Comparison of ENCODE assay signal across 8 cellular contexts in genomic region chr4:10019521-10020051, GRCh38. TPM values are rescaled to one million over a fixed set of nuclear protein-coding genes. Genes with fewer than 3 reads are reported as not detected.
A peak's percentile ranks its signal among the peaks of the same experiment; 100 is the strongest.
DNase-seq lines count a peak whose midpoint lies in the region; ATAC-seq, FAIRE-seq and TF ChIP-seq lines count a peak whose summit lies in the region.

No MANE protein-coding gene starts in this region.

- H3K27ac Mint-ChIP-seq in activated CD4-positive, alpha-beta T cell treated with anti-CD3 and anti-CD28 coated beads, Interleukin-2, amount 10 ng/mL, durations not matched to agents 7 days and 5 days: peak overlapping the region; percentile 94

- H3K9me3 ChIP-seq in body of pancreas (no peaks in the 10 kb centered on the region), HepG2 (ENCODE audit: low read length) (no peaks in the 10 kb centered on the region), thyroid gland (no peaks in the 10 kb centered on the region)

- H3K4me2 ChIP-seq in HepG2 (ENCODE audit: low read depth, low read length): peak overlapping the region; percentile 85

- H3K27ac ChIP-seq in body of pancreas (peak overlapping the region; percentile 39 to 86 (median 72)), HepG2 (ENCODE audit: extremely low read length, insufficient read depth, low read length) (peak overlapping the region; percentile 89), thyroid gland (peak overlapping the region; percentile 82 to 93 (median 92))

- no peak overlapping the region for H3K4me3 ChIP-seq in body of pancreas
- H3K4me3 ChIP-seq in HepG2 (replicated peaks in 1 of 3; ENCODE audit: insufficient read depth in 1 of 3, low read depth in 2 of 3, low read length in 3 of 3): peak overlapping the region in 1 of 3 experiments; percentile 77; a peak in 2 of 6 replicates
- peak overlapping the region in 1 of 3 donors; percentile 37 for H3K4me3 ChIP-seq in thyroid gland (replicated peaks in 1 of 3)

- peak; percentile 4 for ATAC-seq in body of pancreas
- ATAC-seq in HepG2: no peak
- ATAC-seq in GM19455 (IDR thresholded peaks at IDR 0.05; ENCODE audit: unreplicated experiment): no peak
- no peak for ATAC-seq in HG03108 (IDR thresholded peaks at IDR 0.05; ENCODE audit: unreplicated experiment)

- no peaks in the 10 kb centered on the region for H4K20me1 ChIP-seq in HepG2 (ENCODE audit: insufficient read depth, low read length)

- H3K9me3 Mint-ChIP-seq in activated CD4-positive, alpha-beta T cell treated with anti-CD3 and anti-CD28 coated beads, Interleukin-2, amount 10 ng/mL, durations not matched to agents 7 days and 5 days: no peaks in the 10 kb centered on the region

- H3K4me3 Mint-ChIP-seq in activated CD4-positive, alpha-beta T cell treated with anti-CD3 and anti-CD28 coated beads, Interleukin-2, amount 10 ng/mL, durations not matched to agents 7 days and 5 days: peak overlapping the region; percentile 73

- TF ChIP-seq POLR2A in body of pancreas (IDR thresholded peaks at IDR 0.05): no peak
- TF ChIP-seq POLR2A in HepG2 (IDR thresholded peaks at IDR 0.05; ENCODE audit: insufficient read depth in 1 of 2, low read depth in 2 of 2, low read length in 2 of 2): no peak
- TF ChIP-seq POLR2A in thyroid gland (IDR thresholded peaks at IDR 0.05): no peak

- H3K36me3 ChIP-seq in body of pancreas (replicated peaks in 1 of 2; ENCODE audit: insufficient read depth in 1 of 2, low read depth in 2 of 2) (no peaks in the 10 kb centered on the region), HepG2 (replicated peaks in 1 of 2; ENCODE audit: control insufficient read depth in 1 of 2, insufficient read depth in 2 of 2, low read length in 2 of 2) (peaks cover 3 to 11% of the 10 kb centered on the region in 2 experiments; a peak in 2 of 5 replicates), thyroid gland (no peaks in the 10 kb centered on the region)

- TF ChIP-seq RAD21 in HepG2 (CRISPR knock-in tag; IDR thresholded peaks at IDR 0.05): no peak

- H3K27me3 ChIP-seq in body of pancreas (no peaks in the 10 kb centered on the region), HepG2 (ENCODE audit: control insufficient read depth in 1 of 2, insufficient read depth in 2 of 2, low read length in 2 of 2) (no peaks in the 10 kb centered on the region), thyroid gland (no peaks in the 10 kb centered on the region)

- CTCF ChIA-PET in activated CD4-positive, alpha-beta T cell treated with anti-CD3 and anti-CD28 coated beads, Interleukin-2, amount 10 ng/mL, durations not matched to agents 7 days and 5 days (lab: Charles Lee): interaction anchor here (0.6 to 1.7 kb wide), 10 partner anchors 8 to 315 kb away, joined by 3 to 7 read pairs (median 4); no protein-coding TSS in a partner anchor
- CTCF ChIA-PET in HepG2 (lab: Yijun Ruan, JAX; ENCODE audit: low intra/inter-chr PET ratio, low total read pairs): no interaction called here

- H3K27me3 Mint-ChIP-seq in activated CD4-positive, alpha-beta T cell treated with anti-CD3 and anti-CD28 coated beads, Interleukin-2, amount 10 ng/mL, durations not matched to agents 7 days and 5 days: no peaks in the 10 kb centered on the region

- 54 to 73% methylated on average over 7 to 9 of the region's 9 CpGs for WGBS in body of pancreas, 2 donors
- WGBS in HepG2 (ENCODE audit: low lambda C conversion rate): 87% methylated on average over 9 of the region's 9 CpGs
- 59 to 60% methylated on average over 6 to 9 of the region's 9 CpGs for WGBS in thyroid gland, 2 donors

- TF ChIP-seq EP300 in HepG2 (IDR thresholded peaks at IDR 0.05; ENCODE audit: low read depth in 2 of 2, low read length in 2 of 2) (no peak), HepG2 (CRISPR knock-in tag; IDR thresholded peaks at IDR 0.05; ENCODE audit: borderline replicate concordance) (no peak)

- TF ChIP-seq CTCF in body of pancreas (IDR thresholded peaks at IDR 0.05): no peak
- no peak; the same call in 1 of the 2 replicates for TF ChIP-seq CTCF in HepG2 (CRISPR knock-in tag; IDR thresholded peaks at IDR 0.05)
- no peak for TF ChIP-seq CTCF in thyroid gland (IDR thresholded peaks at IDR 0.05)

- H3K4me1 ChIP-seq in body of pancreas: peaks cover 15% of the 10 kb centered on the region
- peaks cover 96% of the 10 kb centered on the region for H3K4me1 ChIP-seq in HepG2 (ENCODE audit: insufficient read depth, low read length)
- peaks cover 30 to 51% of the 10 kb centered on the region in 2 donors for H3K4me1 ChIP-seq in thyroid gland

- H2AFZ ChIP-seq in HepG2 (ENCODE audit: low read length): no peak overlapping the region

- no peak for DNase-seq in activated CD4-positive, alpha-beta T cell treated with anti-CD3 and anti-CD28 coated beads, Interleukin-2, amount 10 ng/mL, durations not matched to agents 7 days and 5 days
- no peak for DNase-seq in activated CD4-positive, alpha-beta T cell treated with anti-CD3 and anti-CD28 coated beads, Interleukin-2, amount 50 U/mL, for 4 hours
- DNase-seq in body of pancreas (peak in 1 of 4 donors; percentile 30), HepG2 (ENCODE audit: low spot score) (no peak), thyroid gland (peak in 1 of 2 donors; percentile 63), COR-L47 (lab: John Stamatoyannopoulos, UW) (no peak)

- H3K9ac ChIP-seq in HepG2 (ENCODE audit: insufficient read depth, low read depth, low read length): peak overlapping the region; percentile 82; the same call in 1 of the 2 replicates

- H3K36me3 Mint-ChIP-seq in activated CD4-positive, alpha-beta T cell treated with anti-CD3 and anti-CD28 coated beads, Interleukin-2, amount 10 ng/mL, durations not matched to agents 7 days and 5 days (ENCODE audit: low read depth): no peaks in the 10 kb centered on the region

- in situ Hi-C loops in HepG2 (cut with HindIII; ENCODE audit: extremely low pct_ligation_motif_present, low pct_unique_long_range_greater_than_20kb): loop anchor here (5.0 to 10.0 kb wide), 3 partner anchors 33 to 315 kb away; no protein-coding TSS in a partner anchor

- intact Hi-C loops in body of pancreas (cut with DNase I): loop anchor here (5.0 to 10.0 kb wide), 2 partner anchors 257 to 325 kb away; no protein-coding TSS in a partner anchor
- intact Hi-C loops in HepG2 (cut with micrococcal nuclease; ENCODE audit: unreplicated experiment): loop anchor here (5.0 kb wide), 1 partner anchor 72 kb away; no protein-coding TSS in a partner anchor
- intact Hi-C loops in thyroid gland (cut with DNase I): loop anchor here (5.0 to 10.0 kb wide), 4 partner anchors 43 to 385 kb away; partner anchors contain the start of gene WDR1

- no TSS peak for BruUV-seq in HepG2 (replicated peaks; lab: Mats Ljungman, UMichigan)

- peaks cover 58% of the 10 kb centered on the region for H3K79me2 ChIP-seq in HepG2 (ENCODE audit: insufficient read depth, low read length)

- H3K4me1 Mint-ChIP-seq in activated CD4-positive, alpha-beta T cell treated with anti-CD3 and anti-CD28 coated beads, Interleukin-2, amount 10 ng/mL, durations not matched to agents 7 days and 5 days: peaks cover 18% of the 10 kb centered on the region

- POLR2A ChIA-PET in activated CD4-positive, alpha-beta T cell treated with anti-CD3 and anti-CD28 coated beads, Interleukin-2, amount 10 ng/mL, durations not matched to agents 7 days and 5 days (lab: Charles Lee): no interaction called here
- POLR2A ChIA-PET in HepG2 (lab: Yijun Ruan, JAX): interaction anchor here (1.0 kb wide), 1 partner anchor 16 kb away, joined by 3 read pairs; no protein-coding TSS in a partner anchor

- FAIRE-seq in HepG2 (lab: Jason Lieb, UNC): no peak

TF ChIP-seq in HepG2, 621 proteins besides CTCF, POLR2A, EP300 and RAD21 (continues in another document):
- TF ChIP-seq ARHGAP35 (CRISPR knock-in tag; IDR thresholded peaks at IDR 0.05; ENCODE audit: borderline replicate concordance): 0 out of 2 replicates have a peak, but pooled peaks have one; percentile 48

RNA-seq across cellular contexts. Expression of gene SLC2A9, which starts 1.7 kb away (rescaled TPM):
- 1 to 10 TPM; 1.5 to 2.0 TPM for total RNA-seq in activated CD4-positive, alpha-beta T cell treated with anti-CD3 and anti-CD28 coated beads, Interleukin-2, amount 10 ng/mL, durations not matched to agents 7 days and 5 days
- 1 to 10 TPM; 1.6 to 8.6 TPM for total RNA-seq in body of pancreas
- total RNA-seq in HepG2 (2016; rRNA removed; fragmentation: Illumina TruSeq; extraction: Trizol): 19.9 and 36.2 TPM in 2 replicates
- 11.2 and 13.2 TPM in 2 replicates for total RNA-seq in HepG2 (2016; cell fraction: cytosol; rRNA removed; fragmentation: Illumina TruSeq; extraction: Trizol; ENCODE audit: low read depth)
- total RNA-seq in HepG2 (2016; cell fraction: insoluble cytoplasmic fraction; rRNA removed; fragmentation: Illumina TruSeq; extraction: Trizol): 20.2 and 36.6 TPM in 2 replicates
- 16.6 and 18.8 TPM in 2 replicates for total RNA-seq in HepG2 (2016; cell fraction: membrane; rRNA removed; fragmentation: Illumina TruSeq; extraction: Trizol)
- 46.8 and 63.5 TPM in 2 replicates for total RNA-seq in HepG2 (2016; cell fraction: nucleus; rRNA removed; fragmentation: Illumina TruSeq; extraction: Trizol)
- 42.3 and 51.0 TPM in 2 replicates for polyA plus RNA-seq in HepG2 (2011; rRNA removed)
- polyA plus RNA-seq in HepG2 (2011; cell fraction: cytosol; rRNA removed): 40.4 and 40.5 TPM in 2 replicates
- polyA plus RNA-seq in HepG2 (2011; cell fraction: nucleus; rRNA removed): 78.3 and 78.9 TPM in 2 replicates
- 38.0 and 55.5 TPM in 2 replicates for polyA plus RNA-seq in HepG2 (2012)
- 5.7 and 8.5 TPM in 2 replicates for polyA plus RNA-seq in HepG2 (2016; cell fraction: cytosol; fragmentation: Illumina TruSeq; extraction: Trizol; ENCODE audit: low read depth)
- polyA plus RNA-seq in HepG2 (2016; cell fraction: insoluble cytoplasmic fraction; fragmentation: Illumina TruSeq; extraction: Trizol; ENCODE audit: low read depth): 16.8 and 19.2 TPM in 2 replicates
- 11.8 and 13.9 TPM in 2 replicates for polyA plus RNA-seq in HepG2 (2016; cell fraction: membrane; fragmentation: Illumina TruSeq; extraction: Trizol; ENCODE audit: low read depth)
- polyA plus RNA-seq in HepG2 (2016; cell fraction: nucleus; fragmentation: Illumina TruSeq; extraction: Trizol; ENCODE audit: insufficient read depth, low read depth): 32.8 and 34.3 TPM in 2 replicates
- 0.09 and 127 TPM in 2 replicates for polyA minus RNA-seq in HepG2 (2011; rRNA and poly(A)+ RNA removed; ENCODE audit: low replicate concordance)
- polyA minus RNA-seq in HepG2 (2011; cell fraction: cytosol; rRNA and poly(A)+ RNA removed): 35.6 and 44.8 TPM in 2 replicates
- polyA minus RNA-seq in HepG2 (2011; cell fraction: nucleus; rRNA and poly(A)+ RNA removed): 124 and 142 TPM in 2 replicates
- 10 to 100 TPM in 1 of 4 donors, 1 to 10 TPM in 3; 5.0 to 21.2 (median 9.2) TPM for total RNA-seq in thyroid gland
